18 cellular contexts compared by ENCODE assay signal in genomic region chr3:69864751-69865150, GRCh38.
"Had no signal": no experiment of that assay in that cellular context is flagged by ENCODE, and none has a peak within 500 bp of the region (broad histone marks: within the 10 kb centered on the region; RNA-seq: fewer than 3 reads in every experiment).

No MANE protein-coding gene starts in this region.

- H3K27me3 ChIP-seq: left lung, thyroid gland had no signal

- H3K36me3 ChIP-seq: left lung, prostate gland, thyroid gland had no signal

- H3K27ac ChIP-seq: epithelial cell of prostate, prostate gland had no signal

- ATAC-seq: activated naive CD8-positive, alpha-beta T cell treated with anti-CD3 and anti-CD28 coated beads, Interleukin-2, amount 50 U/mL, for 24 hours; activated T-helper 17 cell treated with anti-CD3 and anti-CD28 coated beads, Interleukin-2, amount 50 U/mL, for 72 hours; effector memory CD8-positive, alpha-beta T cell; left lung; stimulated activated memory B cell treated with anti-CD40 and anti-IgM and Interleukin-4, amounts not matched to agents 10 μg/mL and 1 μg/mL and 100 μg/mL, for 72 hours had no signal

- H3K4me3 ChIP-seq: left lung, prostate gland, thyroid gland had no signal

- H3K9me3 ChIP-seq: left lung, prostate gland, thyroid gland had no signal

- H3K4me1 ChIP-seq: left lung, prostate gland had no signal

- DNase-seq: activated CD4-positive, alpha-beta T cell treated with anti-CD3 and anti-CD28 coated beads, Interleukin-2, amount 10 ng/mL, durations not matched to agents 7 days and 5 days; activated CD8-positive, alpha-beta memory T cell treated with anti-CD3 and anti-CD28 coated beads for 24 hours; activated naive CD4-positive, alpha-beta T cell treated with anti-CD3 and anti-CD28 coated beads for 36 hours; activated naive CD8-positive, alpha-beta T cell treated with anti-CD3 and anti-CD28 coated beads, Interleukin-2, amount 50 U/mL, for 24 hours; activated T-cell treated with anti-CD3 and anti-CD28 coated beads for 4 hours; aorta; effector memory CD8-positive, alpha-beta T cell; hippocampal formation; left lung; nephron progenitor cell; occipital lobe; stimulated activated CD4-positive, alpha-beta T cell treated with anti-CD3 and anti-CD28 coated beads, Interleukin-12 subunit alpha, Interleukin-12 subunit beta, amount 100 ng/mL, for 4 hours; stimulated activated CD4-positive, alpha-beta T cell treated with anti-CD3 and anti-CD28 coated beads, Interleukin-2, amount 100 ng/mL, for 24 hours; thyroid gland had no signal
